12 cellular contexts compared by ENCODE assay signal in genomic region chr1:205481629-205482071, GRCh38. TPM values are rescaled to one million over a fixed set of nuclear protein-coding genes. Genes with fewer than 3 reads are reported as not detected.
DNase-seq lines count a peak whose midpoint lies in the region; ATAC-seq and TF ChIP-seq lines count a peak whose summit lies in the region.
"Had no signal": no experiment of that assay in that cellular context is flagged by ENCODE, and none has a peak within 500 bp of the region (broad histone marks: within the 10 kb centered on the region; RNA-seq: fewer than 3 reads in every experiment).

No MANE protein-coding gene starts in this region.

- H3F3A ChIP-seq in smooth muscle cell (ENCODE audit: low read depth): no peaks in the 10 kb centered on the region

- H3K27me3 ChIP-seq in HUES48 (ENCODE audit: control insufficient read depth, insufficient read depth, low read length) (peaks cover 18% of the 10 kb centered on the region), foreskin keratinocyte (peaks cover 20% of the 10 kb centered on the region), smooth muscle cell (ENCODE audit: low read depth) (peaks cover 42% of the 10 kb centered on the region)

- H3K4me3 ChIP-seq in HUES48 (ENCODE audit: low read depth, low read length) (no peak overlapping the region), smooth muscle cell (no peak overlapping the region)
- H3K4me3 ChIP-seq: skin epidermis had no signal

- peaks cover 59% of the 10 kb centered on the region for H3K27me3 Mint-ChIP-seq in Calu3 (ENCODE audit: unreplicated experiment)
- H3K27me3 Mint-ChIP-seq in activated CD8-positive, alpha-beta T cell treated with anti-CD3 and anti-CD28 coated beads, Interleukin-2, amount 10 ng/mL, durations not matched to agents 7 days and 5 days (ENCODE audit: low read depth): peaks cover 26% of the 10 kb centered on the region

- H3K4me2 ChIP-seq in smooth muscle cell: no peak overlapping the region

- peak; percentile 25 for ATAC-seq in activated CD8-positive, alpha-beta T cell treated with anti-CD3 and anti-CD28 coated beads, Interleukin-2, amount 10 ng/mL, durations not matched to agents 7 days and 5 days
- ATAC-seq in foreskin keratinocyte: peak; percentile 65
- no peak for ATAC-seq in GM19351 (IDR thresholded peaks at IDR 0.05; ENCODE audit: unreplicated experiment)

- in situ Hi-C loops in ACHN (cut with HindIII; ENCODE audit: low pct_ligation_motif_present, low pct_unique_long_range_greater_than_20kb, low sequenced_read_pairs): no loop called here

- no peak overlapping the region for H2AFZ ChIP-seq in smooth muscle cell (ENCODE audit: low read depth)

- DNase-seq in Calu3 (no peak), foreskin keratinocyte (peak; percentile 80 to 88), ACHN (no peak), smooth muscle cell (lab: John Stamatoyannopoulos, UW; ENCODE audit: unreplicated experiment) (no peak)
- DNase-seq in activated CD8-positive, alpha-beta T cell treated with anti-CD3 and anti-CD28 coated beads, Interleukin-2, amount 10 ng/mL, durations not matched to agents 7 days and 5 days: no peak
- DNase-seq in stimulated activated CD4-positive, alpha-beta T cell treated with anti-CD3 and anti-CD28 coated beads, Interleukin-2, amount 100 ng/mL, for 24 hours: no peak
- DNase-seq: DMS53 had no signal

- peaks cover 10% of the 10 kb centered on the region for H3K36me3 Mint-ChIP-seq in Calu3 (ENCODE audit: insufficient read depth, unreplicated experiment)
- H3K36me3 Mint-ChIP-seq in activated CD8-positive, alpha-beta T cell treated with anti-CD3 and anti-CD28 coated beads, Interleukin-2, amount 10 ng/mL, durations not matched to agents 7 days and 5 days (ENCODE audit: low read depth): no peaks in the 10 kb centered on the region

- no peak overlapping the region for H3K4me3 Mint-ChIP-seq in Calu3 (ENCODE audit: low read depth, unreplicated experiment)
- no peak overlapping the region for H3K4me3 Mint-ChIP-seq in activated CD8-positive, alpha-beta T cell treated with anti-CD3 and anti-CD28 coated beads, Interleukin-2, amount 10 ng/mL, durations not matched to agents 7 days and 5 days

- peaks cover 19% of the 10 kb centered on the region; the same call in 1 of the 2 replicates for H3K4me1 ChIP-seq in HUES48 (ENCODE audit: control insufficient read depth, insufficient read depth, low read length)
- H3K4me1 ChIP-seq in foreskin keratinocyte: peaks cover 11% of the 10 kb centered on the region
- peaks cover 10% of the 10 kb centered on the region for H3K4me1 ChIP-seq in smooth muscle cell (ENCODE audit: low read depth)

- H3K4me1 Mint-ChIP-seq in Calu3 (ENCODE audit: low read depth, unreplicated experiment): peaks cover 54% of the 10 kb centered on the region
- H3K4me1 Mint-ChIP-seq in activated CD8-positive, alpha-beta T cell treated with anti-CD3 and anti-CD28 coated beads, Interleukin-2, amount 10 ng/mL, durations not matched to agents 7 days and 5 days (ENCODE audit: low read depth): peaks cover 36% of the 10 kb centered on the region

- H3K27ac ChIP-seq in HUES48 (ENCODE audit: low read depth, low read length) (peak overlapping the region; percentile 20), foreskin keratinocyte (no peak overlapping the region), smooth muscle cell (ENCODE audit: low read depth) (no peak overlapping the region)

- WGBS in smooth muscle cell (ENCODE audit: low lambda C conversion rate): 71% methylated on average over 13 of the region's 13 CpGs

- no peak for TF ChIP-seq CTCF in Calu3 (IDR thresholded peaks at IDR 0.05; ENCODE audit: unreplicated experiment)
- TF ChIP-seq CTCF in foreskin keratinocyte (conservative IDR thresholded peaks at IDR 0.05): no peak
- no peak for TF ChIP-seq CTCF in smooth muscle cell (IDR thresholded peaks at IDR 0.05; ENCODE audit: borderline replicate concordance, insufficient read depth, poor library complexity, severe bottlenecking)

- POLR2A ChIA-PET in activated CD8-positive, alpha-beta T cell treated with anti-CD3 and anti-CD28 coated beads, Interleukin-2, amount 10 ng/mL, durations not matched to agents 7 days and 5 days (lab: Charles Lee): interaction anchor here (0.6 kb wide), 1 partner anchor 1094 kb away, joined by 3 read pairs; no protein-coding TSS in a partner anchor

- no peaks in the 10 kb centered on the region for H3K9me3 ChIP-seq in HUES48 (ENCODE audit: control insufficient read depth, insufficient read depth, low read length)
- no peaks in the 10 kb centered on the region for H3K9me3 ChIP-seq in smooth muscle cell (replicated peaks; ENCODE audit: low read depth)

- H3K9ac ChIP-seq in HUES48 (ENCODE audit: low read depth, low read length) (no peak overlapping the region), smooth muscle cell (ENCODE audit: low read depth) (no peak overlapping the region)

- H4K20me1 ChIP-seq in smooth muscle cell (ENCODE audit: low read depth): no peaks in the 10 kb centered on the region

- no peaks in the 10 kb centered on the region for H3K36me3 ChIP-seq in HUES48 (ENCODE audit: control insufficient read depth, insufficient read depth, low read length)
- no peaks in the 10 kb centered on the region for H3K36me3 ChIP-seq in smooth muscle cell (ENCODE audit: low read depth)

- intact Hi-C loops in Calu3 (cut with micrococcal nuclease; ENCODE audit: unreplicated experiment): no loop called here

- H3K9me3 Mint-ChIP-seq in Calu3 (ENCODE audit: low read depth, unreplicated experiment): no peaks in the 10 kb centered on the region
- no peaks in the 10 kb centered on the region for H3K9me3 Mint-ChIP-seq in activated CD8-positive, alpha-beta T cell treated with anti-CD3 and anti-CD28 coated beads, Interleukin-2, amount 10 ng/mL, durations not matched to agents 7 days and 5 days (ENCODE audit: insufficient read depth)

- BruUV-seq in Calu3 (replicated peaks; lab: Mats Ljungman, UMichigan): no TSS peak

- CTCF ChIA-PET in Calu3 (lab: Charles Lee): interaction anchor here (1.1 to 1.2 kb wide), 4 partner anchors 41 to 85 kb away, joined by 3 to 6 read pairs (median 3); no protein-coding TSS in a partner anchor
- CTCF ChIA-PET in activated CD8-positive, alpha-beta T cell treated with anti-CD3 and anti-CD28 coated beads, Interleukin-2, amount 10 ng/mL, durations not matched to agents 7 days and 5 days (lab: Charles Lee): interaction anchor here (1.0 to 16.8 kb wide), 11 partner anchors 12 to 254 kb away, joined by 3 to 274 read pairs (median 4); partner anchors contain the start of gene TMCC2

- peak overlapping the region; percentile 41 for H3K27ac Mint-ChIP-seq in Calu3 (ENCODE audit: unreplicated experiment)
- peak overlapping the region; percentile 56 for H3K27ac Mint-ChIP-seq in activated CD8-positive, alpha-beta T cell treated with anti-CD3 and anti-CD28 coated beads, Interleukin-2, amount 10 ng/mL, durations not matched to agents 7 days and 5 days

- H3K79me2 ChIP-seq in smooth muscle cell (ENCODE audit: low read depth): no peaks in the 10 kb centered on the region

RNA-seq across cellular contexts. Expression of gene CDK18, which starts 22.8 kb away (rescaled TPM):
- total RNA-seq in Calu3 (2022) (42.1 and 44.0 TPM in 2 replicates), foreskin keratinocyte (13.5 and 14.2 TPM in 2 replicates), smooth muscle cell (3.5 and 6.1 TPM in 2 replicates)
- 1 to 10 TPM; 4.5 to 6.0 TPM for total RNA-seq in activated CD8-positive, alpha-beta T cell treated with anti-CD3 and anti-CD28 coated beads, Interleukin-2, amount 10 ng/mL, durations not matched to agents 7 days and 5 days
- polyA plus RNA-seq in foreskin keratinocyte (13.4 and 13.7 TPM in 2 replicates), smooth muscle cell (6.1 and 10.0 TPM in 2 replicates)

RNA-seq across cellular contexts. Expression of gene BLACAT1, which starts 25.8 kb away (rescaled TPM):
- total RNA-seq in Calu3 (2022) (14.2 TPM in 2 replicates), foreskin keratinocyte (1.7 and 2.4 TPM in 2 replicates), smooth muscle cell (1.3 and 3.9 TPM in 2 replicates)
- total RNA-seq in activated CD8-positive, alpha-beta T cell treated with anti-CD3 and anti-CD28 coated beads, Interleukin-2, amount 10 ng/mL, durations not matched to agents 7 days and 5 days: under 1 TPM; 0.16 TPM
- polyA plus RNA-seq in foreskin keratinocyte (0.82 and 1.0 TPM in 2 replicates), smooth muscle cell (0.72 and 2.8 TPM in 2 replicates)
- total RNA-seq: mesenteric fat pad, RPMI7951 had no signal

RNA-seq across cellular contexts. Expression of gene LEMD1, which starts 59.8 kb away (rescaled TPM):
- total RNA-seq in Calu3 (2022): 15.3 and 17.2 TPM in 2 replicates
- total RNA-seq in activated CD8-positive, alpha-beta T cell treated with anti-CD3 and anti-CD28 coated beads, Interleukin-2, amount 10 ng/mL, durations not matched to agents 7 days and 5 days: under 1 TPM in 1 of 2 experiments, not detected in 1; 0.78 TPM
- total RNA-seq in foreskin keratinocyte: 1.8 and 2.8 TPM in 2 replicates
- 0.68 and 0.69 TPM in 2 replicates for polyA plus RNA-seq in foreskin keratinocyte
- 1.3 and 5.8 TPM in 2 replicates for total RNA-seq in smooth muscle cell
- polyA plus RNA-seq in smooth muscle cell: 8.0 and 15.0 TPM in 2 replicates
- total RNA-seq: mesenteric fat pad, RPMI7951 had no signal

Comparison
In these comparisons a context has a peak if more than half of its experiments do, and no peak if none do; other contexts are left out.
1. DNase-seq: peak in foreskin keratinocyte (2 of 2); none in Calu3 (single experiment), activated CD8-positive, alpha-beta T cell treated with anti-CD3 and anti-CD28 coated beads, Interleukin-2, amount 10 ng/mL, durations not matched to agents 7 days and 5 days (single experiment), ACHN (single experiment), smooth muscle cell (single experiment) and stimulated activated CD4-positive, alpha-beta T cell treated with anti-CD3 and anti-CD28 coated beads, Interleukin-2, amount 100 ng/mL, for 24 hours (0 of 2).